8 cellular contexts compared by ENCODE assay signal in the genomic region with DNA sequence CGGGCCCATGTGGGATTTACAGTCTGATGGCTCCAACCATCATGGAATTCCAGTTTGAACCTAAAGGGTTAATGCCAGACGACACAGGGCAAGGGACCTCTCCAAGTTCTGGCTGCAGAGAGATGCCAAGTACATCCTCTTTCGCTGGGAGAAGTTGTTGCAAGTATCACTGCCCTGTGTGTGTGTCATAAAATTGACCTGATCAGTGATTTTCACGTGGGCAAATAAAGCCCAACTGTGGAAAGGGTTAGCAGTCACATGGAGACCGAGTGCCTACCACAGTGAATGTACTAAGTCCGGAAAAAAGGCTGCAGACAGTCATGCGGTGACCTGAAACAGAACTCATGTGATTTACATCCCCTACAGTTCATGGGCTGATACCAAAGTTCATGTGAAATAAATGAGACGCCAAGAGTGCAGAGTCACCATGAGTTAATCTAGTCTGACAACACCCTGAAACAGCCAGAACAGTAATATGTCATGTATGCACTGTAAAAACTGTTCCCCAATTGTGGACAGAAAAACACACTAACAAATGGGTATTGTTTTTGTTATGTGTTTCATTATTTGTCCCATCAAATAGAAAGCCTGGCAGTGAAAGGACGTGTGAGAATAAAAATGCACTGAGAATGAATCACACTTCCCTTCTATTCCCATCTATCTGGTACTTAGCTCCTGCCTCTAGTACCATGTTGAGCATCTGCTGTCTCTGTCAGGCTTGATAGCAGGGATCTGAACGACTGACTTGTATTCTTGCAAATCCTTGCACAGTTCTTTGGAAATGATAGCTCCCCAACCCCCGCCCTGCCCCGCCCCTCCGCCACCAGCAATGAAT.
A peak's percentile ranks its signal among the peaks of the same experiment; 100 is the strongest.
DNase-seq lines count a peak whose midpoint lies in the region; ATAC-seq and TF ChIP-seq lines count a peak whose summit lies in the region.

No MANE protein-coding gene starts in this region.

- DNase-seq in Daoy (ENCODE audit: low read depth) (peak; percentile 92), glomerular endothelial cell (ENCODE audit: extremely low read depth, low read depth, low spot score) (peak; percentile 63), retina (peak; percentile 4), NCI-H1694 treated with DMSO at 0.1 percent for 48 hours (lab: John Stamatoyannopoulos, UW) (no peak), NCI-H446 (lab: John Stamatoyannopoulos, UW) (no peak), NCI-H774 (lab: John Stamatoyannopoulos, UW) (no peak)
- no peak for DNase-seq in stimulated activated CD4-positive, alpha-beta T cell treated with anti-CD3 and anti-CD28 coated beads, Interleukin-1b, Interleukin-23, amount 100 ng/mL, for 48 hours

- ATAC-seq in SK-N-SH treated with all-trans-retinoic acid at 6 μM for 48 hours: peak; percentile 80

TF ChIP-seq in SK-N-SH treated with all-trans-retinoic acid at 6 μM for 48 hours, 23 proteins besides CTCF, POLR2A, EP300 and RAD21:
- TF ChIP-seq OSR1 (CRISPR knock-in tag; IDR thresholded peaks at IDR 0.05) (peak; percentile 59; the same call in 1 of the 2 replicates), ZFP3 (CRISPR knock-in tag; IDR thresholded peaks at IDR 0.05) (0 out of 2 replicates have a peak, but pooled peaks have one; percentile 32), TOX (CRISPR knock-in tag; IDR thresholded peaks at IDR 0.05; ENCODE audit: borderline replicate concordance) (0 out of 2 replicates have a peak, but pooled peaks have one; percentile 15), ZNF8 (CRISPR knock-in tag; IDR thresholded peaks at IDR 0.05) (no peak)

Comparison
In these comparisons a context has a peak if more than half of its experiments do, and no peak if none do; other contexts are left out.
1. DNase-seq: peak in Daoy (single experiment), glomerular endothelial cell (single experiment) and retina (single experiment); none in NCI-H1694 treated with DMSO at 0.1 percent for 48 hours (single experiment), stimulated activated CD4-positive, alpha-beta T cell treated with anti-CD3 and anti-CD28 coated beads, Interleukin-1b, Interleukin-23, amount 100 ng/mL, for 48 hours (single experiment), NCI-H446 (0 of 2) and NCI-H774 (single experiment).